Comparison of ENCODE assay signal across 16 cellular contexts in genomic region chr12:120104924-120105323, GRCh38. TPM values are rescaled to one million over a fixed set of nuclear protein-coding genes. Genes with fewer than 3 reads are reported as not detected.
DNase-seq lines count a peak whose midpoint lies in the region; ATAC-seq and TF ChIP-seq lines count a peak whose summit lies in the region.
"Had no signal": no experiment of that assay in that cellular context is flagged by ENCODE, and none has a peak within 500 bp of the region (broad histone marks: within the 10 kb centered on the region; RNA-seq: fewer than 3 reads in every experiment).

No MANE protein-coding gene starts in this region.

- peaks cover 3% of the 10 kb centered on the region; the same call in 1 of the 2 replicates for H3K36me3 ChIP-seq in Caco-2 (ENCODE audit: control insufficient read depth, insufficient read depth, low read length)
- H3K36me3 ChIP-seq in HCT116 (ENCODE audit: control insufficient read depth in 1 of 2, insufficient read depth in 2 of 2, low read length in 2 of 2), result 0 out of 4 replicates have a peak, but pooled peaks cover 0 to 3% of the 10 kb centered on the region in 2 experiments
- no peaks in the 10 kb centered on the region for H3K36me3 ChIP-seq in mucosa of descending colon (ENCODE audit: low read depth)
- H3K36me3 ChIP-seq in aorta (ENCODE audit: control insufficient read depth in 1 of 2, insufficient read depth in 2 of 2, low read length in 1 of 2), result no peaks in the 10 kb centered on the region
- H3K36me3 ChIP-seq: SJCRH30 had no signal

- intact Hi-C loops in Caco-2 (cut with micrococcal nuclease; ENCODE audit: unreplicated experiment), result loop anchor here (1.0 kb wide), 1 partner anchor 11 kb away; the partner anchor contains the start of gene RAB35
- intact Hi-C loops in HCT116 (cut with micrococcal nuclease), result no loop called here
- intact Hi-C loops in mucosa of descending colon (cut with DNase I, micrococcal nuclease), result no loop called here
- intact Hi-C loops in aorta (cut with DNase I), result no loop called here

- no peaks in the 10 kb centered on the region for H3K27me3 ChIP-seq in Caco-2 (replicated peaks; ENCODE audit: control insufficient read depth, insufficient read depth, low read length)
- no peaks in the 10 kb centered on the region for H3K27me3 ChIP-seq in HCT116 (ENCODE audit: insufficient read depth, low read length)
- no peaks in the 10 kb centered on the region for H3K27me3 ChIP-seq in aorta (ENCODE audit: control insufficient read depth in 1 of 2, insufficient read depth in 2 of 2, low read length in 1 of 2)
- H3K27me3 ChIP-seq: SJCRH30 had no signal

- no peak for TF ChIP-seq RAD21 in HCT116 (IDR thresholded peaks at IDR 0.05; ENCODE audit: low read depth)

- H4K20me1 ChIP-seq in HCT116 (ENCODE audit: insufficient read depth), result no peaks in the 10 kb centered on the region

- CTCF ChIA-PET in Caco-2 (lab: Charles Lee) (interaction anchor here (0.5 to 1.4 kb wide), 5 partner anchors 12 to 178 kb away, joined by 3 to 8 read pairs (median 4); no protein-coding TSS in a partner anchor), HCT116 (lab: Charles Lee) (no interaction called here)

- H3K4me3 ChIP-seq in Caco-2 (ENCODE audit: low read depth, low read length) (no peak overlapping the region), HCT116 (replicated peaks in 1 of 2; ENCODE audit: low read depth in 1 of 2, low read length in 2 of 2) (no peak overlapping the region), mucosa of descending colon (no peak overlapping the region), aorta (ENCODE audit: low read length in 2 of 2) (no peak overlapping the region)
- H3K4me3 ChIP-seq: SJCRH30 had no signal

- H2AFZ ChIP-seq in HCT116 (ENCODE audit: low read depth, low read length, poor library complexity, severe bottlenecking), result no peak overlapping the region

- no peaks in the 10 kb centered on the region for H3K9me3 Mint-ChIP-seq in Caco-2 (ENCODE audit: unreplicated experiment)
- H3K9me3 Mint-ChIP-seq in central memory CD8-positive, alpha-beta T cell, result no peaks in the 10 kb centered on the region

- H3K27ac Mint-ChIP-seq in Caco-2 (ENCODE audit: unreplicated experiment), result peak overlapping the region; percentile 97
- peak overlapping the region; percentile 62 for H3K27ac Mint-ChIP-seq in central memory CD8-positive, alpha-beta T cell (ENCODE audit: low read depth)

- no peak for TF ChIP-seq CTCF in Caco-2 (IDR thresholded peaks at IDR 0.05; ENCODE audit: insufficient read depth in 1 of 2, low read depth in 1 of 2, low read length in 1 of 2, severe bottlenecking in 1 of 2, unreplicated experiment in 1 of 2)
- TF ChIP-seq CTCF in HCT116 (IDR thresholded peaks at IDR 0.05 in 2 of 3, conservative IDR thresholded peaks at IDR 0.05 in 1 of 3; ENCODE audit: borderline replicate concordance in 1 of 3, insufficient read depth in 1 of 3, low read depth in 2 of 3, low read length in 2 of 3), result no peak
- TF ChIP-seq CTCF in mucosa of descending colon (IDR thresholded peaks at IDR 0.05), result no peak

- WGBS in aorta, 2 donors, result 87 to 88% methylated on average over 9 of the region's 9 CpGs

- H3K9me2 ChIP-seq in HCT116 (ENCODE audit: insufficient read depth), result no peaks in the 10 kb centered on the region

- H3K27ac ChIP-seq in HCT116 (ENCODE audit: low read depth, low read length), result no peak overlapping the region
- H3K27ac ChIP-seq in aorta (ENCODE audit: low read depth in 1 of 2, low read length in 2 of 2), result no peak overlapping the region
- H3K27ac ChIP-seq: C4-2B, SJCRH30 had no signal

- no peak overlapping the region for H3K9ac ChIP-seq in HCT116 (ENCODE audit: low read length)

- RAD21 ChIA-PET in HCT116 (lab: Charles Lee; ENCODE audit: low non-redundant PET in 1 of 2, low total read pairs in 2 of 2, uncharacterized antibody in 2 of 2, unreplicated experiment in 2 of 2), result no interaction called here

- TF ChIP-seq POLR2A in HCT116 (IDR thresholded peaks at IDR 0.05; ENCODE audit: borderline replicate concordance, extremely low read depth, insufficient read depth, insufficient read length), result no peak

- H3K79me2 ChIP-seq in HCT116 (ENCODE audit: insufficient read depth, low read length), result peaks cover 94% of the 10 kb centered on the region

- no peaks in the 10 kb centered on the region for H3K9me3 ChIP-seq in Caco-2
- no peaks in the 10 kb centered on the region for H3K9me3 ChIP-seq in HCT116 (ENCODE audit: control insufficient read depth in 1 of 2, insufficient read depth in 1 of 2, low read depth in 1 of 2, low read length in 2 of 2)
- no peaks in the 10 kb centered on the region for H3K9me3 ChIP-seq in mucosa of descending colon
- no peaks in the 10 kb centered on the region for H3K9me3 ChIP-seq in aorta (ENCODE audit: control insufficient read depth, low read length)
- H3K9me3 ChIP-seq: SJCRH30 had no signal

- peak overlapping the region; percentile 55 for H3K4me3 Mint-ChIP-seq in Caco-2 (ENCODE audit: unreplicated experiment)
- no peak overlapping the region for H3K4me3 Mint-ChIP-seq in central memory CD8-positive, alpha-beta T cell

- peaks cover 29% of the 10 kb centered on the region for H3K4me1 ChIP-seq in Caco-2
- peaks cover 5 to 7% of the 10 kb centered on the region in 2 experiments for H3K4me1 ChIP-seq in HCT116 (ENCODE audit: control insufficient read depth in 1 of 2, insufficient read depth in 2 of 2, low read length in 2 of 2)
- peaks cover 4% of the 10 kb centered on the region for H3K4me1 ChIP-seq in mucosa of descending colon (ENCODE audit: low read depth)
- no peaks in the 10 kb centered on the region for H3K4me1 ChIP-seq in aorta (ENCODE audit: control insufficient read depth in 1 of 2, insufficient read depth in 2 of 2, low read length in 2 of 2)

- BruUV-seq in Caco-2 (replicated peaks; lab: Mats Ljungman, UMichigan), result no TSS peak
- no TSS peak for BruUV-seq in HCT116 (replicated peaks; lab: Mats Ljungman, UMichigan)

- H3K36me3 Mint-ChIP-seq in Caco-2 (ENCODE audit: insufficient read depth, unreplicated experiment), result peaks cover 63% of the 10 kb centered on the region
- H3K36me3 Mint-ChIP-seq in central memory CD8-positive, alpha-beta T cell (ENCODE audit: insufficient read depth), result peaks cover 44% of the 10 kb centered on the region

- peaks cover 21% of the 10 kb centered on the region for H3K4me1 Mint-ChIP-seq in Caco-2 (ENCODE audit: low read depth, unreplicated experiment)
- peaks cover 45% of the 10 kb centered on the region for H3K4me1 Mint-ChIP-seq in central memory CD8-positive, alpha-beta T cell

- peak overlapping the region; percentile 12; the same call in 1 of the 2 replicates for H3K4me2 ChIP-seq in HCT116 (ENCODE audit: low read length)

- DNase-seq in Caco-2 (peak; percentile 84 to 89), HCT116 (ENCODE audit: low read depth, low spot score) (no peak), mucosa of descending colon (no peak), NCI-H2227 treated with DMSO at 0.1 percent for 48 hours (lab: John Stamatoyannopoulos, UW) (no peak), SK-N-DZ (ENCODE audit: low spot score) (no peak), aorta (no peak)
- DNase-seq in central memory CD8-positive, alpha-beta T cell (ENCODE audit: low spot score in 2 of 2), result no peak
- DNase-seq: DMS153; NCI-H187 treated with DMSO at 0.1 percent for 48 hours; NCI-H2171; NCI-H446 treated with DMSO at 0.1 percent for 48 hours; NK-92 treated with Interleukin-12 subunit alpha and Interleukin-12 subunit beta, amount 100 ng/mL, for 24 hours; RPMI8226; SJCRH30 had no signal

- H3K27me3 Mint-ChIP-seq in Caco-2 (ENCODE audit: insufficient read depth, unreplicated experiment), result no peaks in the 10 kb centered on the region
- H3K27me3 Mint-ChIP-seq in central memory CD8-positive, alpha-beta T cell, result no peaks in the 10 kb centered on the region

- ATAC-seq in HCT116 (0 out of 2 replicates have a peak, but pooled peaks have one; percentile 31), mucosa of descending colon (peak; percentile 37), GM18858 (IDR thresholded peaks at IDR 0.05; ENCODE audit: unreplicated experiment) (no peak), aorta (ENCODE audit: low FRiP score) (no peak)
- no peak for ATAC-seq in central memory CD8-positive, alpha-beta T cell (replicated peaks; ENCODE audit: extremely low read depth, poor library complexity, severe bottlenecking)

- POLR2A ChIA-PET in Caco-2 (lab: Charles Lee) (interaction anchor here (0.6 to 1.2 kb wide), 10 partner anchors 12 to 1295 kb away, joined by 3 to 18 read pairs (median 5); partner anchors contain the start of genes RAB35, RNF34, RNU4-2 and RPLP0), HCT116 (lab: Charles Lee) (no interaction called here)

TF ChIP-seq in HCT116, 20 proteins besides CTCF, POLR2A, EP300 and RAD21:
- no peak for TF ChIP-seq SRF (IDR thresholded peaks at IDR 0.05; ENCODE audit: low read depth)
- no peak for TF ChIP-seq EZH2phosphoT487 (IDR thresholded peaks at IDR 0.05; ENCODE audit: borderline replicate concordance)

RNA-seq across cellular contexts. Expression of gene RAB35, which starts 11.6 kb away (rescaled TPM):
- 65.1 and 72.0 TPM in 2 replicates for total RNA-seq in Caco-2 (2022)
- total RNA-seq in HCT116 (2021; ENCODE audit: unreplicated experiment), result 57.1 TPM
- 39.1 and 45.1 TPM in 2 replicates for polyA plus RNA-seq in HCT116 (2012)
- 10 to 100 TPM; 50.1 to 56.5 (median 51.3) TPM for total RNA-seq in mucosa of descending colon
- 48.6 and 55.3 TPM in 2 replicates for polyA plus RNA-seq in SK-N-DZ (2014; cell fraction: cytosol; rRNA removed)
- polyA plus RNA-seq in SK-N-DZ (2014; cell fraction: nucleus; rRNA removed), result 23.5 and 36.0 TPM in 2 replicates
- total RNA-seq in aorta, result 10 to 100 TPM; 47.4 to 52.6 TPM
- 10 to 100 TPM; 15.7 to 23.7 TPM for polyA plus RNA-seq in aorta

Comparison
In these comparisons a context has a peak if more than half of its experiments do, and no peak if none do; other contexts are left out.
1. DNase-seq: peak in Caco-2 (2 of 2); none in HCT116 (single experiment), central memory CD8-positive, alpha-beta T cell (0 of 2), mucosa of descending colon (0 of 3), NCI-H2227 treated with DMSO at 0.1 percent for 48 hours (single experiment), SK-N-DZ (single experiment) and aorta (0 of 2).
2. ATAC-seq: peak in HCT116 (single experiment) and mucosa of descending colon (single experiment); none in central memory CD8-positive, alpha-beta T cell (single experiment), GM18858 (single experiment) and aorta (single experiment).